11 cellular contexts compared by ENCODE assay signal in the genomic region with DNA sequence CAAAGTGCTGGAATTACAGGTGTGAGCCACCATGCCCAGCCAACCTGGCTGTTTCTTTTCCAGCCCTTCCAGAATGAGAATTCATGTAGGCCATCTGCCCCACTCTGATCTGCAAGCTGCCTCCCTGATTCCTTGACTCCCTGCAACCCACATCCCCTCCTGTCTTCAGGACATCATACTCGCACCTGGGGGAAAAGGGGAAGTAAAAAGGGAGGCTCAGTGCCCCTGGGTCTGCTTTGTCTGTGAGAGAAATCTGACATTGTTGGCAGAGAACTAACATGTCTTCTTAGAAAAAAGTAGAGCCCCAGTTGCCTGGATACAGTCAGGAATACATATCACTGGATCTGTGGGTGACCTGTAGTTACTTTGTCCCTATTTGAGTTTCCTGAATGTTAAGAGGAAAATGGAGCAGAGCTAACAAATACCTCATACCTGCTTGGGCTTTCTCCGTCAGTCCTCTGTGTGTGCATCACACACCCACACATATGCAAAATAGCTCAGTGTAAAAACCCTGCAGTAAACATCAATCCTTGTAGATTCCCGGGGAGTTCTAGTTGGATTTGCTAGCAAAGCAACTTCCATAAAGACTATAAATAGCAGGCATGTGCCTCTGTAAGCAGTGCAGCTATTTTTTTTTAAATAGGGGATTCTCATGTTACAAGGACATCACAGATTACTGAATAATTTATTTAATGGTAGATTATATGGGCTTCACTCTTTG.
DNase-seq lines count a peak whose midpoint lies in the region; ATAC-seq and TF ChIP-seq lines count a peak whose summit lies in the region.
"Had no signal": no experiment of that assay in that cellular context is flagged by ENCODE, and none has a peak within 500 bp of the region (broad histone marks: within the 10 kb centered on the region; RNA-seq: fewer than 3 reads in every experiment).

No MANE protein-coding gene starts in this region.

- POLR2A ChIA-PET in activated CD4-positive, alpha-beta T cell treated with anti-CD3 and anti-CD28 coated beads, Interleukin-2, amount 10 ng/mL, durations not matched to agents 7 days and 5 days (lab: Charles Lee) = no interaction called here

- peaks cover 16% of the 10 kb centered on the region for H3K4me1 ChIP-seq in HUES48 (ENCODE audit: control insufficient read depth, insufficient read depth, low read length)
- no peaks in the 10 kb centered on the region for H3K4me1 ChIP-seq in endodermal cell (ENCODE audit: control insufficient read depth, insufficient read depth, low read length)
- H3K4me1 ChIP-seq in smooth muscle cell (ENCODE audit: low read depth) = peaks cover 4% of the 10 kb centered on the region

- peaks cover 4% of the 10 kb centered on the region for H3K27me3 Mint-ChIP-seq in endodermal cell (ENCODE audit: insufficient read depth)
- peaks cover 1% of the 10 kb centered on the region for H3K27me3 Mint-ChIP-seq in activated CD4-positive, alpha-beta T cell treated with anti-CD3 and anti-CD28 coated beads, Interleukin-2, amount 10 ng/mL, durations not matched to agents 7 days and 5 days

- H3K4me3 ChIP-seq in HUES48 (ENCODE audit: low read depth, low read length) (peak overlapping the region; percentile 2; the same call in 1 of the 2 replicates), endodermal cell (ENCODE audit: low read length) (no peak overlapping the region), smooth muscle cell (no peak overlapping the region)

- 0 to 79% methylated on average over 1 to 3 of the region's 3 CpGs for WGBS in endodermal cell (ENCODE audit: insufficient coverage in 1 of 2, insufficient read length in 1 of 2), 2 experiments
- WGBS in smooth muscle cell (ENCODE audit: low lambda C conversion rate) = 33% methylated on average over 3 of the region's 3 CpGs

- H4K20me1 ChIP-seq in smooth muscle cell (ENCODE audit: low read depth) = no peaks in the 10 kb centered on the region

- H3K4me1 Mint-ChIP-seq in endodermal cell = peaks cover 21% of the 10 kb centered on the region
- no peaks in the 10 kb centered on the region for H3K4me1 Mint-ChIP-seq in activated CD4-positive, alpha-beta T cell treated with anti-CD3 and anti-CD28 coated beads, Interleukin-2, amount 10 ng/mL, durations not matched to agents 7 days and 5 days

- no peak overlapping the region for H3K4me3 Mint-ChIP-seq in endodermal cell
- no peak overlapping the region for H3K4me3 Mint-ChIP-seq in activated CD4-positive, alpha-beta T cell treated with anti-CD3 and anti-CD28 coated beads, Interleukin-2, amount 10 ng/mL, durations not matched to agents 7 days and 5 days
- H3K4me3 Mint-ChIP-seq: activated CD4-positive, alpha-beta memory T cell treated with anti-CD3 and anti-CD28 coated beads for 36 hours had no signal

- no peak for TF ChIP-seq CTCF in endodermal cell (conservative IDR thresholded peaks at IDR 0.05)
- no peak for TF ChIP-seq CTCF in smooth muscle cell (IDR thresholded peaks at IDR 0.05; ENCODE audit: borderline replicate concordance, insufficient read depth, poor library complexity, severe bottlenecking)

- H3K9me3 ChIP-seq in HUES48 (ENCODE audit: control insufficient read depth, insufficient read depth, low read length) (no peaks in the 10 kb centered on the region), endodermal cell (ENCODE audit: control insufficient read depth, low read length) (no peaks in the 10 kb centered on the region), smooth muscle cell (replicated peaks; ENCODE audit: low read depth) (no peaks in the 10 kb centered on the region)

- ATAC-seq in GM21390 (IDR thresholded peaks at IDR 0.05; ENCODE audit: unreplicated experiment) = no peak

- CTCF ChIA-PET in activated CD4-positive, alpha-beta T cell treated with anti-CD3 and anti-CD28 coated beads, Interleukin-2, amount 10 ng/mL, durations not matched to agents 7 days and 5 days (lab: Charles Lee) = no interaction called here

- H3K27ac ChIP-seq in HUES48 (ENCODE audit: low read depth, low read length) (peak overlapping the region; percentile 90), endodermal cell (ENCODE audit: low read depth, low read length) (no peak overlapping the region), smooth muscle cell (ENCODE audit: low read depth) (no peak overlapping the region)

- DNase-seq in NCI-H748 (lab: John Stamatoyannopoulos, UW; ENCODE audit: unreplicated experiment) (peak; percentile 18), NCI-H748 treated with DMSO at 0.1 percent for 48 hours (lab: John Stamatoyannopoulos, UW) (no peak), endodermal cell (no peak), smooth muscle cell (lab: John Stamatoyannopoulos, UW; ENCODE audit: unreplicated experiment) (no peak), GF-D8 (lab: John Stamatoyannopoulos, UW) (no peak)
- no peak for DNase-seq in activated CD4-positive, alpha-beta T cell treated with anti-CD3 and anti-CD28 coated beads, Interleukin-2, amount 10 ng/mL, durations not matched to agents 7 days and 5 days
- DNase-seq: activated CD4-positive, alpha-beta memory T cell treated with anti-CD3 and anti-CD28 coated beads for 36 hours; kidney; OCI-M1 had no signal

- H3K9ac ChIP-seq in HUES48 (ENCODE audit: low read depth, low read length) (0 out of 2 replicates have a peak overlapping the region, but pooled peaks have one; percentile 16), endodermal cell (ENCODE audit: extremely low read depth, low read length, poor library complexity, severe bottlenecking) (no peak overlapping the region), smooth muscle cell (ENCODE audit: low read depth) (no peak overlapping the region)

- H3K36me3 Mint-ChIP-seq in endodermal cell (ENCODE audit: low read depth) = no peaks in the 10 kb centered on the region
- no peaks in the 10 kb centered on the region for H3K36me3 Mint-ChIP-seq in activated CD4-positive, alpha-beta T cell treated with anti-CD3 and anti-CD28 coated beads, Interleukin-2, amount 10 ng/mL, durations not matched to agents 7 days and 5 days (ENCODE audit: low read depth)
- H3K36me3 Mint-ChIP-seq: activated CD4-positive, alpha-beta memory T cell treated with anti-CD3 and anti-CD28 coated beads for 36 hours had no signal

- H3K9me3 Mint-ChIP-seq in endodermal cell = no peaks in the 10 kb centered on the region
- no peaks in the 10 kb centered on the region for H3K9me3 Mint-ChIP-seq in activated CD4-positive, alpha-beta T cell treated with anti-CD3 and anti-CD28 coated beads, Interleukin-2, amount 10 ng/mL, durations not matched to agents 7 days and 5 days
- H3K9me3 Mint-ChIP-seq: activated CD4-positive, alpha-beta memory T cell treated with anti-CD3 and anti-CD28 coated beads for 36 hours had no signal

- H3K27me3 ChIP-seq in HUES48 (ENCODE audit: control insufficient read depth, insufficient read depth, low read length) (no peaks in the 10 kb centered on the region), endodermal cell (ENCODE audit: control insufficient read depth, insufficient read depth, low read length, poor library complexity, severe bottlenecking) (peaks cover 5% of the 10 kb centered on the region), smooth muscle cell (ENCODE audit: low read depth) (peaks cover 3% of the 10 kb centered on the region)

- peak overlapping the region; percentile 15 for H3K4me2 ChIP-seq in smooth muscle cell

- no peaks in the 10 kb centered on the region for H3F3A ChIP-seq in smooth muscle cell (ENCODE audit: low read depth)

- H3K36me3 ChIP-seq in HUES48 (ENCODE audit: control insufficient read depth, insufficient read depth, low read length) (no peaks in the 10 kb centered on the region), endodermal cell (ENCODE audit: control insufficient read depth, insufficient read depth, low read length) (no peaks in the 10 kb centered on the region), smooth muscle cell (ENCODE audit: low read depth) (no peaks in the 10 kb centered on the region)

- H3K79me2 ChIP-seq in smooth muscle cell (ENCODE audit: low read depth) = no peaks in the 10 kb centered on the region

- H3K27ac Mint-ChIP-seq in endodermal cell = peak overlapping the region; percentile 53
- H3K27ac Mint-ChIP-seq in activated CD4-positive, alpha-beta T cell treated with anti-CD3 and anti-CD28 coated beads, Interleukin-2, amount 10 ng/mL, durations not matched to agents 7 days and 5 days = no peak overlapping the region
- H3K27ac Mint-ChIP-seq: activated CD4-positive, alpha-beta memory T cell treated with anti-CD3 and anti-CD28 coated beads for 36 hours had no signal

- H2AFZ ChIP-seq in smooth muscle cell (ENCODE audit: low read depth) = peak overlapping the region; percentile 59
